8 cellular contexts compared by ENCODE assay signal in genomic region chr5:126594077-126594476, GRCh38. TPM values are rescaled to one million over a fixed set of nuclear protein-coding genes. Genes with fewer than 3 reads are reported as not detected.
DNase-seq lines count a peak whose midpoint lies in the region; ATAC-seq, FAIRE-seq and TF ChIP-seq lines count a peak whose summit lies in the region.

No MANE protein-coding gene starts in this region.

- in situ Hi-C loops in GM13977 (cut with MboI; ENCODE audit: low pct_unique_long_range_greater_than_20kb, low sequenced_read_pairs, unreplicated experiment), result no loop called here

- peak overlapping the region; percentile 89 for H3K27ac ChIP-seq in left ventricle myocardium inferior (replicated peaks)
- H3K27ac ChIP-seq in mesodermal cell (ENCODE audit: low read depth, low read length, severe bottlenecking), result no peak overlapping the region
- H3K27ac ChIP-seq in aorta (ENCODE audit: low read depth in 1 of 2, low read length in 2 of 2), result no peak overlapping the region

- DNase-seq in left ventricle myocardium inferior (no peak), cardiac septum (ENCODE audit: low spot score) (no peak), bronchial epithelial cell (ENCODE audit: low read depth) (peak; percentile 87), aorta (no peak), GM13977 (ENCODE audit: low spot score) (no peak)
- DNase-seq in NK-92 treated with Interleukin-12 subunit alpha and Interleukin-12 subunit beta, amount 100 ng/mL, for 24 hours (lab: John Stamatoyannopoulos, UW), result no peak

- WGBS in mesodermal cell (ENCODE audit: insufficient coverage in 2 of 2), 2 experiments, result 5 to 34% methylated on average over 2 to 4 of the region's 12 CpGs
- 12 to 18% methylated on average over 10 to 12 of the region's 12 CpGs for WGBS in aorta, 2 donors

- intact Hi-C loops in left ventricle myocardium inferior (cut with micrococcal nuclease) (no loop called here), cardiac septum (cut with DNase I) (loop anchor here (2.0 to 5.0 kb wide), 2 partner anchors 52 to 255 kb away; no protein-coding TSS in a partner anchor), aorta (cut with DNase I) (no loop called here)

- H3K36me3 ChIP-seq in left ventricle myocardium inferior (peaks cover 23% of the 10 kb centered on the region), bronchial epithelial cell (ENCODE audit: control insufficient read depth, insufficient read depth, low read length) (peaks cover 8% of the 10 kb centered on the region), mesodermal cell (ENCODE audit: control insufficient read depth, insufficient read depth, low read length) (peaks cover 39% of the 10 kb centered on the region), aorta (ENCODE audit: control insufficient read depth in 1 of 2, insufficient read depth in 2 of 2, low read length in 1 of 2) (no peaks in the 10 kb centered on the region)

- H3K4me1 ChIP-seq in left ventricle myocardium inferior (peaks cover 19% of the 10 kb centered on the region), mesodermal cell (ENCODE audit: control insufficient read depth, insufficient read depth, low read length, poor library complexity, severe bottlenecking) (peaks cover 8% of the 10 kb centered on the region), aorta (ENCODE audit: control insufficient read depth in 1 of 2, insufficient read depth in 2 of 2, low read length in 2 of 2) (no peaks in the 10 kb centered on the region)

- FAIRE-seq in bronchial epithelial cell (lab: Jason Lieb, UNC), result no peak

- H3K9me3 ChIP-seq in left ventricle myocardium inferior (replicated peaks) (no peaks in the 10 kb centered on the region), mesodermal cell (ENCODE audit: control insufficient read depth, low read length) (peaks cover 7% of the 10 kb centered on the region), aorta (ENCODE audit: control insufficient read depth, low read length) (no peaks in the 10 kb centered on the region)

- TF ChIP-seq CTCF in left ventricle myocardium inferior (IDR thresholded peaks at IDR 0.05; ENCODE audit: borderline replicate concordance) (no peak), bronchial epithelial cell (IDR thresholded peaks at IDR 0.05; ENCODE audit: insufficient read depth, low read length, severe bottlenecking) (no peak), GM13977 (IDR thresholded peaks at IDR 0.05; ENCODE audit: extremely low read depth, insufficient read depth, missing control alignments) (no peak)

- H3K4me3 ChIP-seq in left ventricle myocardium inferior (peak overlapping the region; percentile 74), bronchial epithelial cell (ENCODE audit: low read depth, low read length) (peak overlapping the region; percentile 59), mesodermal cell (ENCODE audit: extremely low read depth, insufficient read depth, low read length, poor library complexity, severe bottlenecking) (peak overlapping the region; percentile 52), aorta (ENCODE audit: low read length in 2 of 2) (peak overlapping the region; percentile 39 to 55)

- no peaks in the 10 kb centered on the region for H3K27me3 ChIP-seq in left ventricle myocardium inferior (ENCODE audit: low read depth)
- H3K27me3 ChIP-seq in bronchial epithelial cell (ENCODE audit: control insufficient read depth, insufficient read depth, low read length), result no peaks in the 10 kb centered on the region
- H3K27me3 ChIP-seq in aorta (ENCODE audit: control insufficient read depth in 1 of 2, insufficient read depth in 2 of 2, low read length in 1 of 2), result no peaks in the 10 kb centered on the region

- ATAC-seq in aorta (ENCODE audit: low FRiP score) (no peak), HG03045 (IDR thresholded peaks at IDR 0.05; ENCODE audit: unreplicated experiment) (no peak)

RNA-seq across cellular contexts. Expression of gene ALDH7A1, which starts 0.9 kb away (rescaled TPM):
- total RNA-seq in left ventricle myocardium inferior, result 30.5 TPM
- total RNA-seq in cardiac septum, result 26.4 TPM
- 44.2 and 46.7 TPM in 2 replicates for total RNA-seq in bronchial epithelial cell
- polyA plus RNA-seq in mesodermal cell (2013, experiment 1 of 2), result 98.1 TPM
- 107 TPM for polyA plus RNA-seq in mesodermal cell (2013, experiment 2 of 2)
- total RNA-seq in aorta, result 10 to 100 TPM; 25.3 to 35.5 TPM
- 10 to 100 TPM; 25.2 to 43.8 TPM for polyA plus RNA-seq in aorta

RNA-seq across cellular contexts. Expression of gene PHAX, which starts 6.7 kb away (rescaled TPM):
- total RNA-seq in left ventricle myocardium inferior (29.4 TPM), cardiac septum (30.1 TPM), bronchial epithelial cell (39.7 and 56.9 TPM in 2 replicates), aorta (10 to 100 TPM; 30.3 to 32.0 TPM)
- 35.2 TPM for polyA plus RNA-seq in mesodermal cell (2013, experiment 1 of 2)
- 40.4 TPM for polyA plus RNA-seq in mesodermal cell (2013, experiment 2 of 2)
- polyA plus RNA-seq in aorta, result 10 to 100 TPM; 29.9 to 34.3 TPM
